Comparison of ENCODE assay signal across 9 cellular contexts in the genomic region with DNA sequence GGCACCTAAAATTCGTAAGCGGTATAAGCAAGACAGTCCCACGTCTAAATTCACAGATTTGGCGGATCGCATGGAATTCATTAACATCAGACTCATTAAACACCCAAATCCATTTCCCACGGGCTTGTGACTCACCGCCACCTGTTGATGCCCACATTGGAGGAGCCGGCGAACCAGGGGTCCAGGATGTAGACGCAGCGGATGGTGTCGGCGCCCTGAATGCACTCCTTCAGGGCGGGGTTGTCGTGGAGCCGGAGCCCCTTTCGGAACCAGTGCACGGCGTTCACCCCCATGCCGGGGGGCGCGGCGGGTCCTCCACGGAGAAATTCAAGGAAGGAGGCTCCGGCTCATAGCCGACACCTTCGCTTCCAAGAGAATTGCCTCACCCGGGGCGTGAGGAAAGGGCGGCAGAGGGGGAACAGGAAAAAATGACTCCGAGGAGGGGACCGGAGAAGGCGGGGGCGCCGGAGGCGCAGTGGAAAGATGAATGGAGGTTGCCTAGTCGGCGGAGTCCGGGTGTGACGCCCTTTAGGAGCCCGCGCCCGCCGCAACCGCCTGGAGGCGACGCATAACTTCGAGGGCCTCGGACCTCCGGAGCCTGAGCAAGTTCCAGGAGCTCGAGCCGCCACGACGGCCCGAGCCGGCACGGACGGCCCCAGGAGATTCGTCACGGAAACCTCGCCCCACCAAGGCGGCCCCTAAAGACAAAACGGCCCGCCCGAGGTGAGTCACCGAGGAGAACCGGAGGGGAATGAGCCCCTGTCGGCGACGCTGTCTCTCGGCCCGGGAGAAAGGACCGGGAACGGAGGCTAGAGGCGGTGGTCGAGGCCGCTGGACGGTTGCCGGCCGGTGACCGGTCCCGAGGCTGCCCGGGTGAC. TPM values are rescaled to one million over a fixed set of nuclear protein-coding genes. Genes with fewer than 3 reads are reported as not detected.
DNase-seq lines count a peak whose midpoint lies in the region; ATAC-seq and TF ChIP-seq lines count a peak whose summit lies in the region.
"Had no signal": no experiment of that assay in that cellular context is flagged by ENCODE, and none has a peak within 500 bp of the region (broad histone marks: within the 10 kb centered on the region; RNA-seq: fewer than 3 reads in every experiment).

No MANE protein-coding gene starts in this region.

- H2AK9ac ChIP-seq in IMR-90 (replicated peaks; ENCODE audit: low read depth, low read length, poor library complexity): peak overlapping the region; percentile 81

- no peak overlapping the region; the same call in 1 of the 3 replicates for H2BK15ac ChIP-seq in IMR-90 (ENCODE audit: low read depth, low read length)

- peak overlapping the region; percentile 97 for H3K4me2 ChIP-seq in IMR-90 (ENCODE audit: low read depth, low read length)

- no peak overlapping the region for H3K56ac ChIP-seq in IMR-90 (ENCODE audit: extremely low read depth, insufficient read depth, low read length)

- peak overlapping the region; percentile 59 to 85; a peak in 2 of 4 replicates for H4K8ac ChIP-seq in IMR-90 (ENCODE audit: low read depth in 2 of 2, low read length in 2 of 2)

- H3K36me3 ChIP-seq in Caco-2 (ENCODE audit: control insufficient read depth, insufficient read depth, low read length): no peaks in the 10 kb centered on the region
- no peaks in the 10 kb centered on the region for H3K36me3 ChIP-seq in IMR-90 (ENCODE audit: control insufficient read depth, insufficient read depth, low read length)
- H3K36me3 ChIP-seq in colonic mucosa: no peaks in the 10 kb centered on the region
- no peaks in the 10 kb centered on the region for H3K36me3 ChIP-seq in lung (ENCODE audit: control insufficient read depth in 2 of 2, insufficient read depth in 2 of 2, low read length in 2 of 2)

- H3K9me3 Mint-ChIP-seq in Caco-2 (ENCODE audit: unreplicated experiment): no peaks in the 10 kb centered on the region

- H3K36me3 Mint-ChIP-seq in Caco-2 (ENCODE audit: insufficient read depth, unreplicated experiment): peaks cover 8% of the 10 kb centered on the region

- BruUV-seq in Caco-2 (replicated peaks; lab: Mats Ljungman, UMichigan) (no TSS peak), IMR-90 (replicated peaks; lab: Mats Ljungman, UMichigan) (TSS peak; percentile 79)

- 0% methylated on average over 61 of the region's 83 CpGs; no CpG with 5 or more reads in 1 of the 2 experiments for WGBS in IMR-90 (ENCODE audit: extremely low coverage in 2 of 2, insufficient read length in 1 of 2), 2 experiments
- 0% methylated on average over 83 of the region's 83 CpGs for WGBS in lung, 2 donors

- H2AFZ ChIP-seq in IMR-90 (replicated peaks; ENCODE audit: low read length, poor library complexity): peak overlapping the region; percentile 100

- DNase-seq in Caco-2: peak; percentile 53 to 54
- DNase-seq in IMR-90: no peak
- DNase-seq in activated CD4-positive, CD25-positive, alpha-beta regulatory T cell treated with anti-CD3 and anti-CD28 coated beads, Interleukin-2, amount 50 U/mL, for 16 hours (ENCODE audit: low read depth, low spot score): peak; percentile 50
- peak; percentile 54 for DNase-seq in colonic mucosa
- peak; percentile 42 for DNase-seq in lung (ENCODE audit: low spot score)
- DNase-seq in stimulated activated CD4-positive, alpha-beta T cell treated with anti-CD3 and anti-CD28 coated beads, TNF-alpha, amount 100 ng/mL, for 48 hours (ENCODE audit: low read depth in 3 of 3): peak; percentile 47 to 62 (median 59)
- DNase-seq in GM19240 (ENCODE audit: insufficient read length, low spot score): no peak

- no peak for TF ChIP-seq RAD21 in IMR-90 (IDR thresholded peaks at IDR 0.05; ENCODE audit: low read length)

- peaks cover 7 to 35% of the 10 kb centered on the region in 2 experiments; a peak in 3 of 4 replicates for H3K79me1 ChIP-seq in IMR-90 (ENCODE audit: low read depth in 1 of 2, low read length in 2 of 2)

- H3K27me3 Mint-ChIP-seq in Caco-2 (ENCODE audit: insufficient read depth, unreplicated experiment): no peaks in the 10 kb centered on the region

- no peak for TF ChIP-seq CTCF in Caco-2 (IDR thresholded peaks at IDR 0.05; ENCODE audit: insufficient read depth in 1 of 2, low read depth in 1 of 2, low read length in 1 of 2, severe bottlenecking in 1 of 2, unreplicated experiment in 1 of 2)
- no peak for TF ChIP-seq CTCF in IMR-90 (conservative IDR thresholded peaks at IDR 0.05; ENCODE audit: low read depth, low read length)
- no peak for TF ChIP-seq CTCF in colonic mucosa (IDR thresholded peaks at IDR 0.05)
- TF ChIP-seq CTCF in lung (IDR thresholded peaks at IDR 0.05; ENCODE audit: control extremely low read depth, extremely low read depth): no peak

- H2BK20ac ChIP-seq in IMR-90 (ENCODE audit: low read depth, low read length): no peak overlapping the region

- no peak overlapping the region for H4K91ac ChIP-seq in IMR-90 (ENCODE audit: insufficient read depth, low read depth, low read length)

- no peak overlapping the region for H2BK120ac ChIP-seq in IMR-90 (ENCODE audit: low read depth, low read length)

- no peak overlapping the region for H3K27ac Mint-ChIP-seq in Caco-2 (ENCODE audit: unreplicated experiment)

- peak; percentile 97 for TF ChIP-seq POLR2A in IMR-90 (IDR thresholded peaks at IDR 0.05; ENCODE audit: low read depth, low read length)

- 0 out of 2 replicates have a peak overlapping the region, but pooled peaks have one; percentile 75 for H3K14ac ChIP-seq in IMR-90 (replicated peaks; ENCODE audit: low read depth, low read length)

- peak overlapping the region; percentile 57 for H2BK5ac ChIP-seq in IMR-90 (ENCODE audit: low read depth, low read length, poor library complexity, severe bottlenecking)

- H3K27me3 ChIP-seq in Caco-2 (replicated peaks; ENCODE audit: control insufficient read depth, insufficient read depth, low read length) (no peaks in the 10 kb centered on the region), IMR-90 (ENCODE audit: control insufficient read depth, insufficient read depth, low read length) (no peaks in the 10 kb centered on the region), colonic mucosa (no peaks in the 10 kb centered on the region), lung (ENCODE audit: control insufficient read depth, insufficient read depth) (no peaks in the 10 kb centered on the region)

- no peak overlapping the region for H4K5ac ChIP-seq in IMR-90 (ENCODE audit: low read depth, low read length)

- H3K27ac ChIP-seq in IMR-90 (ENCODE audit: insufficient read depth, low read length): peak overlapping the region; percentile 69
- H3K27ac ChIP-seq in colonic mucosa: peak overlapping the region; percentile 89
- peak overlapping the region; percentile 95 to 96 for H3K27ac ChIP-seq in lung (ENCODE audit: low read depth in 1 of 2, low read length in 1 of 2)

- CTCF ChIA-PET in Caco-2 (lab: Charles Lee) (interaction anchor here (0.5 to 2.0 kb wide), 4 partner anchors 12 to 513 kb away, joined by 6 to 12 read pairs (median 8); no protein-coding TSS in a partner anchor), IMR-90 (lab: Yijun Ruan, JAX) (interaction anchor here (0.7 to 2.7 kb wide), 6 partner anchors 11 to 517 kb away, joined by 3 to 14 read pairs (median 4); no protein-coding TSS in a partner anchor)

- H3K9me3 ChIP-seq in Caco-2 (peaks cover 5% of the 10 kb centered on the region; the same call in 1 of the 2 replicates), IMR-90 (ENCODE audit: control insufficient read depth, insufficient read depth, low read length) (no peaks in the 10 kb centered on the region), colonic mucosa (no peaks in the 10 kb centered on the region), lung (ENCODE audit: control insufficient read depth in 2 of 2, insufficient read depth in 1 of 2, low read length in 1 of 2) (peaks cover 0 to 3% of the 10 kb centered on the region in 2 donors)

- in situ Hi-C loops in IMR-90 (cut with MboI; ENCODE audit: low sequenced_read_pairs): no loop called here

- H3K4me3 Mint-ChIP-seq in Caco-2 (ENCODE audit: unreplicated experiment): no peak overlapping the region
- H3K4me3 Mint-ChIP-seq: brain had no signal

- H2AK5ac ChIP-seq in IMR-90 (ENCODE audit: low read depth, low read length): no peak overlapping the region

- intact Hi-C loops in Caco-2 (cut with micrococcal nuclease; ENCODE audit: unreplicated experiment) (loop anchor here (1.0 to 5.0 kb wide), 3 partner anchors 11 to 138 kb away; a partner anchor contains a TSS), IMR-90 (cut with micrococcal nuclease) (loop anchor here (1.0 to 2.0 kb wide), 5 partner anchors 66 to 736 kb away; a partner anchor contains a TSS), colonic mucosa (cut with DNase I) (loop anchor here (5.0 kb wide), 1 partner anchor 791 kb away; a partner anchor contains a TSS)

- H3K9me1 ChIP-seq in IMR-90 (ENCODE audit: insufficient read depth, low read length): peaks cover 6% of the 10 kb centered on the region; the same call in 1 of the 2 replicates

- POLR2A ChIA-PET in Caco-2 (lab: Charles Lee): interaction anchor here (0.5 to 1.3 kb wide), 4 partner anchors 106 to 1220 kb away, joined by 3 to 5 read pairs (median 3); a partner anchor contains a TSS
- POLR2A ChIA-PET in IMR-90 (lab: Charles Lee; ENCODE audit: unreplicated experiment): interaction anchor here (0.5 kb wide), 1 partner anchor 105 kb away, joined by 6 read pairs; no protein-coding TSS in a partner anchor

- peaks cover 7% of the 10 kb centered on the region for H3K4me1 Mint-ChIP-seq in Caco-2 (ENCODE audit: low read depth, unreplicated experiment)

- H3K18ac ChIP-seq in IMR-90 (ENCODE audit: low read depth, low read length): no peak overlapping the region; the same call in 1 of the 2 replicates

- H4K20me1 ChIP-seq in IMR-90 (ENCODE audit: insufficient read depth, low read length): peaks cover 19% of the 10 kb centered on the region

- dilution Hi-C loops in IMR-90 (cut with HindIII; ENCODE audit: low sequenced_read_pairs, unreplicated experiment): no loop called here

- H3K4me3 ChIP-seq in Caco-2 (ENCODE audit: low read depth, low read length) (peak overlapping the region; percentile 49), IMR-90 (ENCODE audit: insufficient read depth, low read depth, low read length) (peak overlapping the region; percentile 74), colonic mucosa (peak overlapping the region; percentile 76), lung (peak overlapping the region; percentile 56)

- peak overlapping the region; percentile 19 for H3K23ac ChIP-seq in IMR-90 (ENCODE audit: low read depth, low read length)

- 0 out of 2 replicates have a peak overlapping the region, but pooled peaks have one; percentile 64 for H3K4ac ChIP-seq in IMR-90 (ENCODE audit: low read depth, low read length)

- H3K4me1 ChIP-seq in Caco-2 (peaks cover 11% of the 10 kb centered on the region; the same call in 1 of the 2 replicates), IMR-90 (ENCODE audit: control insufficient read depth, insufficient read depth, low read length) (no peaks in the 10 kb centered on the region; the same call in 1 of the 2 replicates), colonic mucosa (peaks cover 4% of the 10 kb centered on the region), lung (ENCODE audit: control insufficient read depth in 2 of 2, insufficient read depth in 2 of 2, low read length in 2 of 2) (peaks cover 0 to 13% of the 10 kb centered on the region in 2 donors)

- peak; percentile 30 for ATAC-seq in GM21423 (IDR thresholded peaks at IDR 0.05; ENCODE audit: unreplicated experiment)
- peak; percentile 22 for ATAC-seq in IMR-90 (ENCODE audit: low read depth)
- peak; percentile 34 for ATAC-seq in lung (ENCODE audit: insufficient read depth, low FRiP score)

- H3K9ac ChIP-seq in IMR-90 (ENCODE audit: low read depth, low read length): peak overlapping the region; percentile 74
- H3K9ac ChIP-seq in colonic mucosa (ENCODE audit: low read depth in 2 of 2, low read length in 2 of 2): peak overlapping the region; percentile 86 to 89

RNA-seq across cellular contexts. Expression of a gene that starts 0.4 kb away (rescaled TPM):
- total RNA-seq in Caco-2 (2022) (19.4 and 22.2 TPM in 2 replicates), IMR-90 (2012; rRNA removed) (5.9 and 9.7 TPM in 2 replicates), colonic mucosa (10 to 100 TPM; 14.2 to 22.5 TPM), lung (10 to 100 TPM; 22.2 to 37.2 TPM)
- polyA plus RNA-seq in IMR-90 (2012; rRNA removed) (7.8 and 9.9 TPM in 2 replicates), lung (10 to 100 TPM in 1 of 2 donors, 1 to 10 TPM in 1; 5.6 to 13.7 TPM)
- polyA plus RNA-seq in IMR-90 (2012; cell fraction: cytosol; rRNA removed): 4.3 and 5.4 TPM in 2 replicates
- polyA plus RNA-seq in IMR-90 (2012; cell fraction: nucleus; rRNA removed; ENCODE audit: low replicate concordance): 9.8 and 14.5 TPM in 2 replicates

Comparison
In these comparisons a context has a peak if more than half of its experiments do, and no peak if none do; other contexts are left out.
1. DNase-seq: peak in Caco-2 (2 of 2), activated CD4-positive, CD25-positive, alpha-beta regulatory T cell treated with anti-CD3 and anti-CD28 coated beads, Interleukin-2, amount 50 U/mL, for 16 hours (single experiment), colonic mucosa (single experiment), lung (single experiment) and stimulated activated CD4-positive, alpha-beta T cell treated with anti-CD3 and anti-CD28 coated beads, TNF-alpha, amount 100 ng/mL, for 48 hours (3 of 3); none in IMR-90 (single experiment) and GM19240 (single experiment).
2. Peak in every context shown above with its lines, with median percentiles within 50 percentile points of each other: H3K4me3 ChIP-seq, ATAC-seq and H3K27ac ChIP-seq.